Comparison of ENCODE assay signal across 12 cellular contexts in the genomic region with DNA sequence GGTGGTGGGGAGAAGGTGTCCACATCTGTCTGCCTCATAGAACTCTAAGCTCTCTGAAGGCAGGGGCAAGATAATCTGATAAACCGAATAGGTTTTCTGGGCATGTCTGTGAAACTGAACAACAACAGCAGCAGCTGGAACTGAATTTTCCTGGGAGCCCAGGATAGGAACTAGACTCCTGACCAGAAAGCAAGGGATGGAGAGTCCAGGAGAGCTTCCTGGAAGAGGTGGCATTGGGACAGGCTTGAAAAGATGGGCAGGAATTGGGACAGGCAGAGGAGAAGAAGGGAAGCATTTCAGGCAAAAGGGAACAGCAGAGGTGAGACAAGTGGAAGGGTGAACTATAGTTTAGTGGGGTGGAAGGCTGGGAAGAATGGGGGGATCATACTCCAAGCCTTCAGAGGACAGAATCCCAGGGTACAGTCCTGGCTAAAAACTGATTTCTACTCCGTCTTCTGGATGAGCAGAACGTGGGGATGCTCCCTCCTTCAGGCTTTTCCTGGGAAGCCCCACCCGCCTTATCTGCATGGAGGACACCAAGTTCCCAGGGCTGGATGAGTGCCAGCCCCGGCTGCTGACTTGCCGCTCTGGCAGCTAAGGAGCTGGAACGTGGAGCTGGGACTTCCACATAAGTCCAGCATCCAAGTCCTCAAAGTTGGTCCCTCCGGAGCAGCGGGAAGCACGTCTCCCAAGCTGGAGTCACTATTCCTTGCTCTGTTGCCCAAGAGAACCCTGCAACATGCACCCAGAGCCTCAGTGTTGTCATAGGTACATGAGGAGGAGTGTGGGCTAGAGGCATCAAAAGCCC.
DNase-seq lines count a peak whose midpoint lies in the region; ATAC-seq and TF ChIP-seq lines count a peak whose summit lies in the region.
"Had no signal": no experiment of that assay in that cellular context is flagged by ENCODE, and none has a peak within 500 bp of the region (broad histone marks: within the 10 kb centered on the region; RNA-seq: fewer than 3 reads in every experiment).

No MANE protein-coding gene starts in this region.

- no peak overlapping the region for H2AFZ ChIP-seq in parathyroid adenoma

- DNase-seq in AG20443 (ENCODE audit: low spot score): peak; percentile 76
- peak; percentile 50 for DNase-seq in glomerular visceral epithelial cell (ENCODE audit: extremely low spot score)
- DNase-seq in CD1c-positive myeloid dendritic cell (ENCODE audit: extremely low spot score): no peak
- DNase-seq in NCI-H1092 (lab: John Stamatoyannopoulos, UW): no peak
- DNase-seq: activated CD8-positive, alpha-beta T cell treated with anti-CD3 and anti-CD28 coated beads, Interleukin-2, amount 10 ng/mL, durations not matched to agents 7 days and 5 days; stimulated activated naive CD8-positive, alpha-beta T cell treated with anti-CD3 and anti-CD28 coated beads, Interleukin-15, Interleukin-2, amounts not matched to agents 100 U/mL and 50 U/mL, for 24 hours had no signal

- ATAC-seq in GM18861 (IDR thresholded peaks at IDR 0.05; ENCODE audit: unreplicated experiment) (no peak), GM18858 (IDR thresholded peaks at IDR 0.05; ENCODE audit: unreplicated experiment) (no peak)
- ATAC-seq: activated CD8-positive, alpha-beta T cell treated with anti-CD3 and anti-CD28 coated beads, Interleukin-2, amount 10 ng/mL, durations not matched to agents 7 days and 5 days; stimulated activated naive CD8-positive, alpha-beta T cell treated with anti-CD3 and anti-CD28 coated beads, Interleukin-15, Interleukin-2, amounts not matched to agents 100 U/mL and 50 U/mL, for 24 hours had no signal

- no peak overlapping the region for H3K4me3 ChIP-seq in parathyroid adenoma (ENCODE audit: low read depth, low read length)
- H3K4me3 ChIP-seq: cardiac muscle cell had no signal

- H3K36me3 ChIP-seq in parathyroid adenoma (ENCODE audit: control insufficient read depth, insufficient read depth, low read length): no peaks in the 10 kb centered on the region
- H3K36me3 ChIP-seq: cardiac muscle cell had no signal

- no peak overlapping the region for H3K9ac ChIP-seq in parathyroid adenoma
- H3K9ac ChIP-seq: KMS-11 had no signal

- H3K27ac ChIP-seq in VCaP (peak overlapping the region; percentile 17; the same call in 1 of the 2 replicates), parathyroid adenoma (peak overlapping the region; percentile 1)
- H3K27ac ChIP-seq: cardiac muscle cell, KMS-11 had no signal

- TF ChIP-seq CTCF in VCaP (conservative IDR thresholded peaks at IDR 0.05): no peak
- TF ChIP-seq CTCF in parathyroid adenoma (IDR thresholded peaks at IDR 0.05): no peak

- no peaks in the 10 kb centered on the region for H3K79me2 ChIP-seq in parathyroid adenoma

- no peaks in the 10 kb centered on the region for H3K4me1 ChIP-seq in parathyroid adenoma

- no peaks in the 10 kb centered on the region for H3K27me3 ChIP-seq in parathyroid adenoma (ENCODE audit: control insufficient read depth, insufficient read depth, low read length)
- H3K27me3 ChIP-seq: cardiac muscle cell had no signal

- H3K9me3 ChIP-seq in parathyroid adenoma (ENCODE audit: control insufficient read depth, low read length): no peaks in the 10 kb centered on the region

- no peak overlapping the region for H3K4me2 ChIP-seq in parathyroid adenoma (ENCODE audit: low read length)
- H3K4me2 ChIP-seq: KMS-11 had no signal

Comparison
In these comparisons a context has a peak if more than half of its experiments do, and no peak if none do; other contexts are left out.
1. DNase-seq: peak in AG20443 (single experiment) and glomerular visceral epithelial cell (single experiment); none in CD1c-positive myeloid dendritic cell (single experiment) and NCI-H1092 (single experiment).